In genomic region chr2:60493804-60494392, GRCh38 we compare ENCODE assay signal across 22 cellular contexts.
"Had no signal": no experiment of that assay in that cellular context is flagged by ENCODE, and none has a peak within 500 bp of the region (broad histone marks: within the 10 kb centered on the region; RNA-seq: fewer than 3 reads in every experiment).

No MANE protein-coding gene starts in this region.

- H3K36me3 ChIP-seq: cardiac muscle cell, gastroesophageal sphincter, heart left ventricle, thyroid gland, WERI-Rb-1 had no signal

- H3K27me3 ChIP-seq: cardiac muscle cell, esophagus squamous epithelium, gastroesophageal sphincter, heart left ventricle, spleen, thyroid gland had no signal

- H3K4me1 ChIP-seq: gastroesophageal sphincter, thyroid gland had no signal

- H3K4me3 ChIP-seq: cardiac muscle cell, esophagus squamous epithelium, gastroesophageal sphincter, heart left ventricle, mucosa of descending colon, spleen, thyroid gland had no signal

- DNase-seq: activated CD8-positive, alpha-beta memory T cell treated with anti-CD3 and anti-CD28 coated beads for 24 hours; activated CD8-positive, alpha-beta memory T cell treated with anti-CD3 and anti-CD28 coated beads, Interleukin-2, amount 50 U/mL, for 4 hours; activated naive CD4-positive, alpha-beta T cell treated with Interleukin-2 at 50 U/mL for 16 hours; activated naive CD8-positive, alpha-beta T cell treated with anti-CD3 and anti-CD28 coated beads for 36 hours; activated T-cell treated with anti-CD3 and anti-CD28 coated beads, Interleukin-2, amount 50 U/mL, for 48 hours; cortex of kidney; endodermal cell; esophagus squamous epithelium; heart left ventricle; islet precursor cell; left cardiac atrium; mesenchymal stem cell; mucosa of descending colon; retina; spleen; stimulated activated CD4-positive, alpha-beta T cell treated with anti-CD3 and anti-CD28 coated beads, Interleukin-4, amount 100 ng/mL, for 1 hour; stimulated activated naive CD8-positive, alpha-beta T cell treated with anti-CD3 and anti-CD28 coated beads, Interleukin-15, Interleukin-2, amounts not matched to agents 100 U/mL and 50 U/mL, for 24 hours; T-cell; thyroid gland; WERI-Rb-1 had no signal

- H3K9me3 ChIP-seq: esophagus squamous epithelium, gastroesophageal sphincter, heart left ventricle, mucosa of descending colon, spleen, thyroid gland had no signal

- H3K27ac ChIP-seq: cardiac muscle cell, esophagus squamous epithelium, gastroesophageal sphincter, heart left ventricle, thyroid gland, WERI-Rb-1 had no signal

- ATAC-seq: gastroesophageal sphincter; heart left ventricle; left cardiac atrium; mucosa of descending colon; stimulated activated naive CD8-positive, alpha-beta T cell treated with anti-CD3 and anti-CD28 coated beads, Interleukin-15, Interleukin-2, amounts not matched to agents 100 U/mL and 50 U/mL, for 24 hours; T-cell had no signal
